18 cellular contexts compared by ENCODE assay signal in genomic region chr6:142255785-142256184, GRCh38. TPM values are rescaled to one million over a fixed set of nuclear protein-coding genes. Genes with fewer than 3 reads are reported as not detected.
A peak's percentile ranks its signal among the peaks of the same experiment; 100 is the strongest.
DNase-seq lines count a peak whose midpoint lies in the region; ATAC-seq and TF ChIP-seq lines count a peak whose summit lies in the region.
"Had no signal": no experiment of that assay in that cellular context is flagged by ENCODE, and none has a peak within 500 bp of the region (broad histone marks: within the 10 kb centered on the region; RNA-seq: fewer than 3 reads in every experiment).

No MANE protein-coding gene starts in this region.

- TF ChIP-seq CTCF in Loucy (conservative IDR thresholded peaks at IDR 0.05; ENCODE audit: low read length), result no peak
- TF ChIP-seq CTCF in chondrocyte (IDR thresholded peaks at IDR 0.05), result no peak
- TF ChIP-seq CTCF in lower leg skin (IDR thresholded peaks at IDR 0.05), result no peak
- no peak for TF ChIP-seq CTCF in hepatocyte (IDR thresholded peaks at IDR 0.05; ENCODE audit: poor library complexity)

- intact Hi-C loops in lower leg skin (cut with DNase I; ENCODE audit: low total_unique reads), result no loop called here

- no peaks in the 10 kb centered on the region for H3F3A ChIP-seq in Loucy (ENCODE audit: low read depth)

- H3K4me3 Mint-ChIP-seq in chondrocyte (ENCODE audit: unreplicated experiment), result no peak overlapping the region
- H3K4me3 Mint-ChIP-seq in stimulated activated effector memory CD8-positive, alpha-beta T cell treated with anti-CD3 and anti-CD28 coated beads, Interleukin-12 subunit alpha, Interleukin-12 subunit beta, amount 100 ng/mL, for 72 hours, result no peak overlapping the region
- H3K4me3 Mint-ChIP-seq in effector memory CD8-positive, alpha-beta T cell, result no peak overlapping the region
- H3K4me3 Mint-ChIP-seq: CD14-positive monocyte; CD4-positive, alpha-beta memory T cell; H9; IgD-negative memory B cell had no signal

- H3K27me3 ChIP-seq in Loucy (ENCODE audit: insufficient read depth, low read length, poor library complexity, severe bottlenecking) (no peaks in the 10 kb centered on the region), hepatocyte (no peaks in the 10 kb centered on the region)
- H3K27me3 ChIP-seq: BE2C had no signal

- WGBS in lower leg skin, 2 donors, result 71 to 79% methylated on average over 2 of the region's 2 CpGs
- WGBS in hepatocyte (ENCODE audit: low lambda C conversion rate, missing lambda C conversion rate), result 97% methylated on average over 2 of the region's 2 CpGs

- no peak overlapping the region for H3K27ac ChIP-seq in hepatocyte

- peaks cover 12% of the 10 kb centered on the region for H3K4me1 Mint-ChIP-seq in chondrocyte (ENCODE audit: low read depth)
- H3K4me1 Mint-ChIP-seq in stimulated activated effector memory CD8-positive, alpha-beta T cell treated with anti-CD3 and anti-CD28 coated beads, Interleukin-12 subunit alpha, Interleukin-12 subunit beta, amount 100 ng/mL, for 72 hours, result no peaks in the 10 kb centered on the region
- no peaks in the 10 kb centered on the region for H3K4me1 Mint-ChIP-seq in effector memory CD8-positive, alpha-beta T cell (ENCODE audit: low read depth in 2 of 2)
- H3K4me1 Mint-ChIP-seq: CD14-positive monocyte, H9, IgD-negative memory B cell had no signal

- H3K4me1 ChIP-seq in Loucy (ENCODE audit: insufficient read depth, low read length, poor library complexity, severe bottlenecking) (peaks cover 12% of the 10 kb centered on the region), hepatocyte (ENCODE audit: insufficient read depth) (peaks cover 6% of the 10 kb centered on the region)
- H3K4me1 ChIP-seq: BE2C had no signal

- H3K9me3 ChIP-seq in Loucy (ENCODE audit: insufficient read depth, low read depth, low read length), result no peaks in the 10 kb centered on the region
- no peaks in the 10 kb centered on the region for H3K9me3 ChIP-seq in hepatocyte (ENCODE audit: low read depth)
- H3K9me3 ChIP-seq: BE2C had no signal

- H3K36me3 ChIP-seq in Loucy (ENCODE audit: insufficient read depth, low read length) (no peaks in the 10 kb centered on the region), hepatocyte (replicated peaks; ENCODE audit: insufficient read depth, low read depth) (no peaks in the 10 kb centered on the region)
- H3K36me3 ChIP-seq: BE2C had no signal

- H3K4me2 ChIP-seq in Loucy (ENCODE audit: low read depth, low read length, poor library complexity, severe bottlenecking) (peak overlapping the region; percentile 57), hepatocyte (no peak overlapping the region)

- H3K27me3 Mint-ChIP-seq in chondrocyte (ENCODE audit: low read depth), result no peaks in the 10 kb centered on the region
- H3K27me3 Mint-ChIP-seq in effector memory CD8-positive, alpha-beta T cell, result peaks cover 24 to 27% of the 10 kb centered on the region in 2 donors

- no peaks in the 10 kb centered on the region for H3K79me2 ChIP-seq in Loucy (ENCODE audit: insufficient read depth, low read length)
- H3K79me2 ChIP-seq in hepatocyte, result no peaks in the 10 kb centered on the region

- DNase-seq in chondrocyte (ENCODE audit: low spot score) (no peak), lower leg skin (ENCODE audit: low spot score in 2 of 2) (no peak), hepatocyte (ENCODE audit: low spot score) (no peak)
- DNase-seq in stimulated activated effector memory CD8-positive, alpha-beta T cell treated with anti-CD3 and anti-CD28 coated beads, Interleukin-12 subunit alpha, Interleukin-12 subunit beta, amount 100 ng/mL, for 72 hours (ENCODE audit: low spot score in 2 of 2), result no peak
- DNase-seq in effector memory CD8-positive, alpha-beta T cell, result no peak
- DNase-seq: ACHN; BE2C; CD4-positive, alpha-beta memory T cell; DMS153; DMS79 treated with DMSO at 0.1 percent for 48 hours; GF-D8; H9 had no signal

- H3K9me3 Mint-ChIP-seq in chondrocyte (ENCODE audit: low read depth), result no peaks in the 10 kb centered on the region
- H3K9me3 Mint-ChIP-seq in stimulated activated effector memory CD8-positive, alpha-beta T cell treated with anti-CD3 and anti-CD28 coated beads, Interleukin-12 subunit alpha, Interleukin-12 subunit beta, amount 100 ng/mL, for 72 hours, result no peaks in the 10 kb centered on the region
- no peaks in the 10 kb centered on the region for H3K9me3 Mint-ChIP-seq in effector memory CD8-positive, alpha-beta T cell
- H3K9me3 Mint-ChIP-seq: H9, IgD-negative memory B cell had no signal

- H3K9me2 ChIP-seq in Loucy (replicated peaks; ENCODE audit: low read depth, low read length) (no peaks in the 10 kb centered on the region), hepatocyte (replicated peaks; ENCODE audit: insufficient read depth) (no peaks in the 10 kb centered on the region)

- ATAC-seq in SK-N-SH treated with all-trans-retinoic acid at 6 μM for 48 hours (peak; percentile 83), HG02623 (IDR thresholded peaks at IDR 0.05; ENCODE audit: unreplicated experiment) (no peak)
- ATAC-seq in stimulated activated effector memory CD8-positive, alpha-beta T cell treated with anti-CD3 and anti-CD28 coated beads, Interleukin-12 subunit alpha, Interleukin-12 subunit beta, amount 100 ng/mL, for 72 hours, result peak; percentile 34
- no peak for ATAC-seq in effector memory CD8-positive, alpha-beta T cell (replicated peaks)
- ATAC-seq: HepG2 had no signal

- H4K20me1 ChIP-seq in Loucy (ENCODE audit: insufficient read depth, low read length, poor library complexity, severe bottlenecking) (no peaks in the 10 kb centered on the region), hepatocyte (ENCODE audit: insufficient read depth, poor library complexity, severe bottlenecking) (no peaks in the 10 kb centered on the region)

- H3K27ac Mint-ChIP-seq in chondrocyte (ENCODE audit: unreplicated experiment), result peak overlapping the region; percentile 41
- no peak overlapping the region for H3K27ac Mint-ChIP-seq in stimulated activated effector memory CD8-positive, alpha-beta T cell treated with anti-CD3 and anti-CD28 coated beads, Interleukin-12 subunit alpha, Interleukin-12 subunit beta, amount 100 ng/mL, for 72 hours
- H3K27ac Mint-ChIP-seq in effector memory CD8-positive, alpha-beta T cell, result no peak overlapping the region
- H3K27ac Mint-ChIP-seq: CD14-positive monocyte, H9, IgD-negative memory B cell had no signal

- no peak overlapping the region for H2AFZ ChIP-seq in Loucy (ENCODE audit: low read length)
- no peak overlapping the region for H2AFZ ChIP-seq in hepatocyte

- H3K4me3 ChIP-seq in Loucy (ENCODE audit: low read length, poor library complexity, severe bottlenecking) (no peak overlapping the region), lower leg skin (ENCODE audit: low read depth, poor library complexity, severe bottlenecking) (no peak overlapping the region), hepatocyte (no peak overlapping the region)

- no peak overlapping the region for H3K9ac ChIP-seq in Loucy (ENCODE audit: low read depth, low read length, poor library complexity, severe bottlenecking)

- no peak for TF ChIP-seq POLR2A in lower leg skin (IDR thresholded peaks at IDR 0.05)

- no peaks in the 10 kb centered on the region for H3K36me3 Mint-ChIP-seq in chondrocyte (ENCODE audit: low read depth)
- no peaks in the 10 kb centered on the region for H3K36me3 Mint-ChIP-seq in stimulated activated effector memory CD8-positive, alpha-beta T cell treated with anti-CD3 and anti-CD28 coated beads, Interleukin-12 subunit alpha, Interleukin-12 subunit beta, amount 100 ng/mL, for 72 hours
- no peaks in the 10 kb centered on the region for H3K36me3 Mint-ChIP-seq in effector memory CD8-positive, alpha-beta T cell (ENCODE audit: insufficient read depth)
- H3K36me3 Mint-ChIP-seq: CD14-positive monocyte; CD4-positive, alpha-beta memory T cell; IgD-negative memory B cell had no signal

TF ChIP-seq in SK-N-SH treated with all-trans-retinoic acid at 6 μM for 48 hours, 23 proteins besides CTCF, POLR2A, EP300 and RAD21:
- TF ChIP-seq SNAI2 (CRISPR knock-in tag; IDR thresholded peaks at IDR 0.05) (no peak), ZFP3 (CRISPR knock-in tag; IDR thresholded peaks at IDR 0.05) (no peak), CSDC2 (CRISPR knock-in tag; IDR thresholded peaks at IDR 0.05) (no peak), ZNF565 (CRISPR knock-in tag; conservative IDR thresholded peaks at IDR 0.05; ENCODE audit: low read depth) (no peak), ZFP30 (CRISPR knock-in tag; IDR thresholded peaks at IDR 0.05) (no peak), GLIS3 (CRISPR knock-in tag; IDR thresholded peaks at IDR 0.05) (no peak), ZNF70 (CRISPR knock-in tag; IDR thresholded peaks at IDR 0.05) (no peak), TCF4 (CRISPR knock-in tag; IDR thresholded peaks at IDR 0.05; ENCODE audit: borderline replicate concordance) (no peak), BACH2 (CRISPR knock-in tag; IDR thresholded peaks at IDR 0.05; ENCODE audit: borderline replicate concordance) (no peak), ARNTL (CRISPR knock-in tag; IDR thresholded peaks at IDR 0.05; ENCODE audit: borderline replicate concordance, low read depth) (no peak), PPARA (CRISPR knock-in tag; IDR thresholded peaks at IDR 0.05; ENCODE audit: borderline replicate concordance) (no peak), ZNF8 (CRISPR knock-in tag; IDR thresholded peaks at IDR 0.05) (no peak)
- TF ChIP-seq, protein P1, sequence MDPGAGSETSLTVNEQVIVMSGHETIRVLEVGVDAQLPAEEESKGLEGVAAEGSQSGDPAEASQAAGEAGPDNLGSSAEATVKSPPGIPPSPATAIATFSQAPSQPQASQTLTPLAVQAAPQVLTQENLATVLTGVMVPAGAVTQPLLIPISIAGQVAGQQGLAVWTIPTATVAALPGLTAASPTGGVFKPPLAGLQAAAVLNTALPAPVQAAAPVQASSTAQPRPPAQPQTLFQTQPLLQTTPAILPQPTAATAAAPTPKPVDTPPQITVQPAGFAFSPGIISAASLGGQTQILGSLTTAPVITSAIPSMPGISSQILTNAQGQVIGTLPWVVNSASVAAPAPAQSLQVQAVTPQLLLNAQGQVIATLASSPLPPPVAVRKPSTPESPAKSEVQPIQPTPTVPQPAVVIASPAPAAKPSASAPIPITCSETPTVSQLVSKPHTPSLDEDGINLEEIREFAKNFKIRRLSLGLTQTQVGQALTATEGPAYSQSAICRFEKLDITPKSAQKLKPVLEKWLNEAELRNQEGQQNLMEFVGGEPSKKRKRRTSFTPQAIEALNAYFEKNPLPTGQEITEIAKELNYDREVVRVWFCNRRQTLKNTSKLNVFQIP (CRISPR knock-in tag; IDR thresholded peaks at IDR 0.05; ENCODE audit: borderline replicate concordance, low read depth), result no peak
TF ChIP-seq in SK-N-SH treated with all-trans-retinoic acid at 6 μM for 48 hours: peak in this region for 0.

RNA-seq across cellular contexts. Expression of gene ADGRG6, which starts 46.0 kb away (rescaled TPM):
- total RNA-seq in chondrocyte (1.7 to 2.5 TPM (median 2.5 TPM) in 3 replicates), lower leg skin (10 to 100 TPM; 41.8 to 54.8 (median 50.0) TPM), hepatocyte (59.5 and 92.0 TPM in 2 replicates)
- polyA plus RNA-seq in hepatocyte, result 13.9 and 15.0 TPM in 2 replicates
- polyA plus RNA-seq: CD4-positive, alpha-beta memory T cell; IgD-negative memory B cell had no signal

Comparison
In these comparisons a context has a peak if more than half of its experiments do, and no peak if none do; other contexts are left out.
1. ATAC-seq: peak in SK-N-SH treated with all-trans-retinoic acid at 6 μM for 48 hours (single experiment) and stimulated activated effector memory CD8-positive, alpha-beta T cell treated with anti-CD3 and anti-CD28 coated beads, Interleukin-12 subunit alpha, Interleukin-12 subunit beta, amount 100 ng/mL, for 72 hours (single experiment); none in effector memory CD8-positive, alpha-beta T cell (single experiment) and HG02623 (single experiment).
2. RNA of gene ADGRG6, which starts 46.0 kb away (total RNA-seq): 59.5 to 92.0 TPM in hepatocyte and 41.8 to 54.8 TPM in lower leg skin; 1.7 to 2.5 TPM in chondrocyte; every median in the first group is over 10 times any median in the second.